Comparison of ENCODE assay signal across 8 cellular contexts in genomic region chr3:185936814-185937688, GRCh38. TPM values are rescaled to one million over a fixed set of nuclear protein-coding genes. Genes with fewer than 3 reads are reported as not detected.
DNase-seq lines count a peak whose midpoint lies in the region; ATAC-seq, FAIRE-seq and TF ChIP-seq lines count a peak whose summit lies in the region.

No MANE protein-coding gene starts in this region.

- FAIRE-seq in A549 (lab: Jason Lieb, UNC): no peak

- peaks cover 23% of the 10 kb centered on the region for H3K4me1 ChIP-seq in A549

- H3K4me3 ChIP-seq in A549 (peak overlapping the region; percentile 99), cardiac fibroblast (replicated peaks in 1 of 2; ENCODE audit: low read depth in 2 of 2, low read length in 2 of 2) (peak overlapping the region; percentile 71 to 97)

- CTCF ChIA-PET in A549 (lab: Yijun Ruan, JAX): interaction anchor here (1.3 to 2.2 kb wide), 2 partner anchors 9 to 16 kb away, joined by 4 to 5 read pairs; no protein-coding TSS in a partner anchor

- no peak for TF ChIP-seq EP300 in A549 (IDR thresholded peaks at IDR 0.05)

- TF ChIP-seq RAD21 in A549 (conservative IDR thresholded peaks at IDR 0.05 in 1 of 2, IDR thresholded peaks at IDR 0.05 in 1 of 2): no peak

- DNase-seq in A549 (ENCODE audit: low read depth in 1 of 2, low spot score in 1 of 2) (peak; percentile 43 to 85), NCI-H345 (lab: John Stamatoyannopoulos, UW) (peak; percentile 94), cardiac fibroblast (ENCODE audit: low read depth in 2 of 2) (peak; percentile 89 to 92), iris pigment epithelial cell (ENCODE audit: low read depth) (peak; percentile 84)
- DNase-seq in activated CD4-positive, CD25-positive, alpha-beta regulatory T cell (lab: John Stamatoyannopoulos, UW): peak; percentile 67 to 78 (median 74)
- peak; percentile 85 for DNase-seq in stimulated activated CD4-positive, alpha-beta T cell treated with anti-CD3 and anti-CD28 coated beads, Interleukin-12 subunit alpha, Interleukin-12 subunit beta, amount 100 ng/mL, for 4 hours

- peak; percentile 75 to 83 for ATAC-seq in A549
- ATAC-seq in GM18907 (IDR thresholded peaks at IDR 0.05; ENCODE audit: unreplicated experiment): peak; percentile 60
- ATAC-seq in HG03175 (IDR thresholded peaks at IDR 0.05; ENCODE audit: unreplicated experiment): peak; percentile 49

- WGBS in A549 (ENCODE audit: missing lambda C conversion rate): 2% methylated on average over 33 of the region's 56 CpGs

- POLR2A ChIA-PET in A549 (lab: Yijun Ruan, JAX): interaction anchor here (1.0 to 2.6 kb wide), 11 partner anchors 9 to 277 kb away, joined by 3 to 25 read pairs (median 7); partner anchors contain the start of gene IGF2BP2

- no peaks in the 10 kb centered on the region for H3K9me3 ChIP-seq in A549

- TF ChIP-seq CTCF in A549 (IDR thresholded peaks at IDR 0.05) (no peak), cardiac fibroblast (IDR thresholded peaks at IDR 0.05; ENCODE audit: low read depth, low read length) (no peak)

- peak overlapping the region; percentile 76 for H3K4me2 ChIP-seq in A549

- no peak for TF ChIP-seq POLR2A in A549 (IDR thresholded peaks at IDR 0.05; ENCODE audit: low read length)

- peak overlapping the region; percentile 97 to 100 for H3K27ac ChIP-seq in A549

TF ChIP-seq in A549, 52 proteins besides CTCF, POLR2A, EP300 and RAD21:
- TF ChIP-seq TFCP2L1 (CRISPR knock-in tag; IDR thresholded peaks at IDR 0.05) (peak; percentile 60; the same call in 1 of the 2 replicates), RCOR1 (IDR thresholded peaks at IDR 0.05; ENCODE audit: low read depth, low read length) (no peak), MAFK (IDR thresholded peaks at IDR 0.05; ENCODE audit: partially characterized antibody) (no peak), HDAC2 (IDR thresholded peaks at IDR 0.05) (no peak), CHD4 (IDR thresholded peaks at IDR 0.05; ENCODE audit: borderline replicate concordance) (no peak), HOXA7 (CRISPR knock-in tag; IDR thresholded peaks at IDR 0.05) (0 out of 2 replicates have a peak, but pooled peaks have one; percentile 44), BHLHE40 (IDR thresholded peaks at IDR 0.05; ENCODE audit: low read depth, low read length) (no peak), ZNF302 (CRISPR knock-in tag; IDR thresholded peaks at IDR 0.05) (no peak), PHF8 (IDR thresholded peaks at IDR 0.05; ENCODE audit: borderline replicate concordance, low read depth) (no peak), MYC (IDR thresholded peaks at IDR 0.05; ENCODE audit: borderline replicate concordance, low read length) (peak; percentile 85), SREBF2 (IDR thresholded peaks at IDR 0.05) (no peak), FOSB (CRISPR knock-in tag; IDR thresholded peaks at IDR 0.05) (0 out of 2 replicates have a peak, but pooled peaks have one; percentile 48), EHF (CRISPR knock-in tag; IDR thresholded peaks at IDR 0.05) (0 out of 2 replicates have a peak, but pooled peaks have one; percentile 4)
- TF ChIP-seq, protein P1, sequence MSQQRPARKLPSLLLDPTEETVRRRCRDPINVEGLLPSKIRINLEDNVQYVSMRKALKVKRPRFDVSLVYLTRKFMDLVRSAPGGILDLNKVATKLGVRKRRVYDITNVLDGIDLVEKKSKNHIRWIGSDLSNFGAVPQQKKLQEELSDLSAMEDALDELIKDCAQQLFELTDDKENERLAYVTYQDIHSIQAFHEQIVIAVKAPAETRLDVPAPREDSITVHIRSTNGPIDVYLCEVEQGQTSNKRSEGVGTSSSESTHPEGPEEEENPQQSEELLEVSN (IDR thresholded peaks at IDR 0.05; ENCODE audit: borderline replicate concordance, low read depth): peak; percentile 62
- TF ChIP-seq, protein P2, sequence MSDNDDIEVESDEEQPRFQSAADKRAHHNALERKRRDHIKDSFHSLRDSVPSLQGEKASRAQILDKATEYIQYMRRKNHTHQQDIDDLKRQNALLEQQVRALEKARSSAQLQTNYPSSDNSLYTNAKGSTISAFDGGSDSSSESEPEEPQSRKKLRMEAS (IDR thresholded peaks at IDR 0.05): peak; percentile 83
- TF ChIP-seq, protein P3, sequence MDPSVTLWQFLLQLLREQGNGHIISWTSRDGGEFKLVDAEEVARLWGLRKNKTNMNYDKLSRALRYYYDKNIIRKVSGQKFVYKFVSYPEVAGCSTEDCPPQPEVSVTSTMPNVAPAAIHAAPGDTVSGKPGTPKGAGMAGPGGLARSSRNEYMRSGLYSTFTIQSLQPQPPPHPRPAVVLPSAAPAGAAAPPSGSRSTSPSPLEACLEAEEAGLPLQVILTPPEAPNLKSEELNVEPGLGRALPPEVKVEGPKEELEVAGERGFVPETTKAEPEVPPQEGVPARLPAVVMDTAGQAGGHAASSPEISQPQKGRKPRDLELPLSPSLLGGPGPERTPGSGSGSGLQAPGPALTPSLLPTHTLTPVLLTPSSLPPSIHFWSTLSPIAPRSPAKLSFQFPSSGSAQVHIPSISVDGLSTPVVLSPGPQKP (IDR thresholded peaks at IDR 0.05; ENCODE audit: low read depth, low read length): no peak
- TF ChIP-seq, protein P4, sequence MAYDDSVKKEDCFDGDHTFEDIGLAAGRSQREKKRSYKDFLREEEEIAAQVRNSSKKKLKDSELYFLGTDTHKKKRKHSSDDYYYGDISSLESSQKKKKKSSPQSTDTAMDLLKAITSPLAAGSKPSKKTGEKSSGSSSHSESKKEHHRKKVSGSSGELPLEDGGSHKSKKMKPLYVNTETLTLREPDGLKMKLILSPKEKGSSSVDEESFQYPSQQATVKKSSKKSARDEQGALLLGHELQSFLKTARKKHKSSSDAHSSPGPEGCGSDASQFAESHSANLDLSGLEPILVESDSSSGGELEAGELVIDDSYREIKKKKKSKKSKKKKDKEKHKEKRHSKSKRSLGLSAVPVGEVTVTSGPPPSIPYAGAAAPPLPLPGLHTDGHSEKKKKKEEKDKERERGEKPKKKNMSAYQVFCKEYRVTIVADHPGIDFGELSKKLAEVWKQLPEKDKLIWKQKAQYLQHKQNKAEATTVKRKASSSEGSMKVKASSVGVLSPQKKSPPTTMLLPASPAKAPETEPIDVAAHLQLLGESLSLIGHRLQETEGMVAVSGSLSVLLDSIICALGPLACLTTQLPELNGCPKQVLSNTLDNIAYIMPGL (CRISPR knock-in tag; IDR thresholded peaks at IDR 0.05; ENCODE audit: borderline replicate concordance): no peak

RNA-seq across cellular contexts. Expression of gene TRA2B, which starts 0.8 kb away (rescaled TPM):
- polyA plus RNA-seq in A549 (2011; rRNA removed) (186 and 273 TPM in 2 replicates), A549 (2017; fragmentation: RNase III; extraction: RNeasy Plus Mini Kit Qiagen cat#74134 plus additional on column Dnase treatment) (180 to 204 TPM (median 193 TPM) in 3 replicates)
- 125 and 182 TPM in 2 replicates for polyA plus RNA-seq in A549 (2012; cell fraction: cytosol; rRNA removed)
- 115 and 156 TPM in 2 replicates for polyA plus RNA-seq in A549 (2012; cell fraction: nucleus; rRNA removed)
- polyA minus RNA-seq in A549 (2011; rRNA and poly(A)+ RNA removed): 238 and 248 TPM in 2 replicates

Comparison
In these comparisons a context has a peak if more than half of its experiments do, and no peak if none do; other contexts are left out.
1. Peak in every context shown above with its lines: DNase-seq, ATAC-seq, H3K4me3 ChIP-seq and H3K27ac ChIP-seq.